27 cellular contexts compared by ENCODE assay signal in genomic region chr7:131509087-131509486, GRCh38. TPM values are rescaled to one million over a fixed set of nuclear protein-coding genes. Genes with fewer than 3 reads are reported as not detected.
DNase-seq lines count a peak whose midpoint lies in the region; ATAC-seq, FAIRE-seq and TF ChIP-seq lines count a peak whose summit lies in the region.
"Had no signal": no experiment of that assay in that cellular context is flagged by ENCODE, and none has a peak within 500 bp of the region (broad histone marks: within the 10 kb centered on the region; RNA-seq: fewer than 3 reads in every experiment).

No MANE protein-coding gene starts in this region.

- no peak for ATAC-seq in activated naive CD8-positive, alpha-beta T cell treated with anti-CD3 and anti-CD28 coated beads, Interleukin-2, amount 10 ng/mL, durations not matched to agents 7 days and 5 days (ENCODE audit: low read depth)
- no peak for ATAC-seq in activated naive CD8-positive, alpha-beta T cell treated with anti-CD3 and anti-CD28 coated beads, Interleukin-2, amount 50 U/mL, for 24 hours

- POLR2A ChIA-PET in activated naive CD8-positive, alpha-beta T cell treated with anti-CD3 and anti-CD28 coated beads, Interleukin-2, amount 10 ng/mL, durations not matched to agents 7 days and 5 days (lab: Charles Lee): interaction anchor here (0.7 kb wide), 1 partner anchor 55 kb away, joined by 3 read pairs; no protein-coding TSS in a partner anchor

- H3K4me3 Mint-ChIP-seq in activated naive CD8-positive, alpha-beta T cell treated with anti-CD3 and anti-CD28 coated beads, Interleukin-2, amount 10 ng/mL, durations not matched to agents 7 days and 5 days: no peak overlapping the region
- no peak overlapping the region for H3K4me3 Mint-ChIP-seq in activated naive CD8-positive, alpha-beta T cell treated with anti-CD3 and anti-CD28 coated beads, Interleukin-2, amount 50 U/mL, for 24 hours
- H3K4me3 Mint-ChIP-seq in mesothelial cell of epicardium (no peak overlapping the region), osteocyte (ENCODE audit: unreplicated experiment) (no peak overlapping the region)
- H3K4me3 Mint-ChIP-seq: IgD-negative memory B cell had no signal

- WGBS in HUES64: 90% methylated on average over 7 of the region's 7 CpGs

- H3K4me1 Mint-ChIP-seq in activated naive CD8-positive, alpha-beta T cell treated with anti-CD3 and anti-CD28 coated beads, Interleukin-2, amount 10 ng/mL, durations not matched to agents 7 days and 5 days: peaks cover 25% of the 10 kb centered on the region
- peaks cover 19% of the 10 kb centered on the region for H3K4me1 Mint-ChIP-seq in activated naive CD8-positive, alpha-beta T cell treated with anti-CD3 and anti-CD28 coated beads, Interleukin-2, amount 50 U/mL, for 24 hours
- H3K4me1 Mint-ChIP-seq in mesothelial cell of epicardium: peaks cover 9% of the 10 kb centered on the region
- peaks cover 17% of the 10 kb centered on the region for H3K4me1 Mint-ChIP-seq in osteocyte (ENCODE audit: unreplicated experiment)

- peak overlapping the region; percentile 42 for H3K27ac Mint-ChIP-seq in activated naive CD8-positive, alpha-beta T cell treated with anti-CD3 and anti-CD28 coated beads, Interleukin-2, amount 10 ng/mL, durations not matched to agents 7 days and 5 days
- H3K27ac Mint-ChIP-seq in activated naive CD8-positive, alpha-beta T cell treated with anti-CD3 and anti-CD28 coated beads, Interleukin-2, amount 50 U/mL, for 24 hours: no peak overlapping the region
- H3K27ac Mint-ChIP-seq in mesothelial cell of epicardium (peak overlapping the region; percentile 53), osteocyte (ENCODE audit: unreplicated experiment) (no peak overlapping the region)
- H3K27ac Mint-ChIP-seq: CD4-positive, alpha-beta T cell; IgD-negative memory B cell had no signal

- no peak overlapping the region for H3K9ac ChIP-seq in HUES64 (ENCODE audit: low read depth, low read length)
- H3K9ac ChIP-seq: BLaER1 treated with 17β-estradiol and CSF1 and Interleukin-3, amounts not matched to agents 10 nM and 100 nM; KMS-11 had no signal

- H3K36me3 Mint-ChIP-seq in activated naive CD8-positive, alpha-beta T cell treated with anti-CD3 and anti-CD28 coated beads, Interleukin-2, amount 10 ng/mL, durations not matched to agents 7 days and 5 days: no peaks in the 10 kb centered on the region
- H3K36me3 Mint-ChIP-seq in activated naive CD8-positive, alpha-beta T cell treated with anti-CD3 and anti-CD28 coated beads, Interleukin-2, amount 50 U/mL, for 24 hours (ENCODE audit: low read depth): no peaks in the 10 kb centered on the region
- H3K36me3 Mint-ChIP-seq in mesothelial cell of epicardium (peaks cover 10% of the 10 kb centered on the region), osteocyte (ENCODE audit: unreplicated experiment) (peaks cover 9% of the 10 kb centered on the region)

- no peak for DNase-seq in activated naive CD8-positive, alpha-beta T cell treated with anti-CD3 and anti-CD28 coated beads, Interleukin-2, amount 10 ng/mL, durations not matched to agents 7 days and 5 days
- no peak for DNase-seq in activated naive CD8-positive, alpha-beta T cell treated with anti-CD3 and anti-CD28 coated beads, Interleukin-2, amount 50 U/mL, for 24 hours
- peak; percentile 1 for DNase-seq in ELF-1 (ENCODE audit: low read depth, low spot score)
- DNase-seq in mesothelial cell of epicardium (ENCODE audit: low spot score in 2 of 2, unreplicated experiment in 2 of 2): no peak
- no peak for DNase-seq in osteocyte (ENCODE audit: extremely low spot score, unreplicated experiment)
- no peak for DNase-seq in NCI-H2227 (lab: John Stamatoyannopoulos, UW; ENCODE audit: unreplicated experiment)
- DNase-seq in RCC 7860 (ENCODE audit: low spot score): no peak
- DNase-seq: AML-193; CD4-positive, alpha-beta T cell; COR-L47; EL; GF-D8; NCI-H1048; NCI-H1417; NCI-H1694; NCI-H2029 treated with DMSO at 0.1 percent for 48 hours; NCI-H2227 treated with DMSO at 0.1 percent for 48 hours; NCI-H526 treated with DMSO at 0.1 percent for 48 hours; SHP77 treated with DMSO at 0.1 percent for 48 hours had no signal

- H3K36me3 ChIP-seq in HUES64 (ENCODE audit: insufficient read depth, low read length): peaks cover 88% of the 10 kb centered on the region

- no peaks in the 10 kb centered on the region for H3K9me3 ChIP-seq in HUES64 (ENCODE audit: insufficient read depth, low read depth, low read length)
- H3K9me3 ChIP-seq: BLaER1 treated with 17β-estradiol and CSF1 and Interleukin-3, amounts not matched to agents 10 nM and 100 nM had no signal

- H3K27me3 ChIP-seq in HUES64 (ENCODE audit: insufficient read depth, low read length): no peaks in the 10 kb centered on the region
- H3K27me3 ChIP-seq: BLaER1 treated with 17β-estradiol and CSF1 and Interleukin-3, amounts not matched to agents 10 nM and 100 nM had no signal

- no peak for TF ChIP-seq CTCF in mesothelial cell of epicardium (IDR thresholded peaks at IDR 0.05; ENCODE audit: unreplicated experiment)
- TF ChIP-seq CTCF in osteocyte (IDR thresholded peaks at IDR 0.05): no peak

- peaks cover 3% of the 10 kb centered on the region for H3K27me3 Mint-ChIP-seq in activated naive CD8-positive, alpha-beta T cell treated with anti-CD3 and anti-CD28 coated beads, Interleukin-2, amount 10 ng/mL, durations not matched to agents 7 days and 5 days
- H3K27me3 Mint-ChIP-seq in activated naive CD8-positive, alpha-beta T cell treated with anti-CD3 and anti-CD28 coated beads, Interleukin-2, amount 50 U/mL, for 24 hours: peaks cover 13% of the 10 kb centered on the region
- H3K27me3 Mint-ChIP-seq in mesothelial cell of epicardium (ENCODE audit: low read depth) (no peaks in the 10 kb centered on the region), osteocyte (ENCODE audit: unreplicated experiment) (no peaks in the 10 kb centered on the region)

- H3K4me1 ChIP-seq in HUES64 (ENCODE audit: insufficient read depth, low read length): peaks cover 11% of the 10 kb centered on the region

- FAIRE-seq in RCC 7860 (lab: Jason Lieb, UNC): no peak
- FAIRE-seq: A204.1, GM12891, H54 had no signal

- H3K9me3 Mint-ChIP-seq in activated naive CD8-positive, alpha-beta T cell treated with anti-CD3 and anti-CD28 coated beads, Interleukin-2, amount 10 ng/mL, durations not matched to agents 7 days and 5 days: no peaks in the 10 kb centered on the region
- H3K9me3 Mint-ChIP-seq in activated naive CD8-positive, alpha-beta T cell treated with anti-CD3 and anti-CD28 coated beads, Interleukin-2, amount 50 U/mL, for 24 hours: no peaks in the 10 kb centered on the region
- no peaks in the 10 kb centered on the region for H3K9me3 Mint-ChIP-seq in mesothelial cell of epicardium
- no peaks in the 10 kb centered on the region for H3K9me3 Mint-ChIP-seq in osteocyte (ENCODE audit: unreplicated experiment)
- H3K9me3 Mint-ChIP-seq: CD4-positive, alpha-beta T cell; IgD-negative memory B cell had no signal

- H3K4me3 ChIP-seq in HUES64 (ENCODE audit: low read length): no peak overlapping the region
- H3K4me3 ChIP-seq: BLaER1 treated with 17β-estradiol and CSF1 and Interleukin-3, amounts not matched to agents 10 nM and 100 nM had no signal

- H3K27ac ChIP-seq in HUES64 (ENCODE audit: low read depth, low read length): peak overlapping the region; percentile 48; the same call in 1 of the 2 replicates
- H3K27ac ChIP-seq: BLaER1 treated with 17β-estradiol and CSF1 and Interleukin-3, amounts not matched to agents 10 nM and 100 nM; KMS-11; RWPE1 had no signal

RNA-seq across cellular contexts. Expression of gene PODXL, which starts 47.3 kb away (rescaled TPM):
- total RNA-seq in activated naive CD8-positive, alpha-beta T cell treated with anti-CD3 and anti-CD28 coated beads, Interleukin-2, amount 10 ng/mL, durations not matched to agents 7 days and 5 days: 1 to 10 TPM; 1.4 to 1.5 TPM
- 315 TPM for polyA plus RNA-seq in HUES64 (2013, experiment 1 of 2)
- 331 TPM for polyA plus RNA-seq in HUES64 (2013, experiment 2 of 2)
- total RNA-seq in mesothelial cell of epicardium (213 to 245 TPM (median 216 TPM) in 3 replicates), osteocyte (21.2 and 23.9 TPM in 2 replicates)

Comparison
In these comparisons a context has a peak if more than half of its experiments do, and no peak if none do; other contexts are left out.
1. H3K27ac Mint-ChIP-seq: peak in activated naive CD8-positive, alpha-beta T cell treated with anti-CD3 and anti-CD28 coated beads, Interleukin-2, amount 10 ng/mL, durations not matched to agents 7 days and 5 days (single experiment) and mesothelial cell of epicardium (single experiment); none in activated naive CD8-positive, alpha-beta T cell treated with anti-CD3 and anti-CD28 coated beads, Interleukin-2, amount 50 U/mL, for 24 hours (single experiment) and osteocyte (single experiment).